ENCODE assay signal across 1 cellular context in the genomic region with DNA sequence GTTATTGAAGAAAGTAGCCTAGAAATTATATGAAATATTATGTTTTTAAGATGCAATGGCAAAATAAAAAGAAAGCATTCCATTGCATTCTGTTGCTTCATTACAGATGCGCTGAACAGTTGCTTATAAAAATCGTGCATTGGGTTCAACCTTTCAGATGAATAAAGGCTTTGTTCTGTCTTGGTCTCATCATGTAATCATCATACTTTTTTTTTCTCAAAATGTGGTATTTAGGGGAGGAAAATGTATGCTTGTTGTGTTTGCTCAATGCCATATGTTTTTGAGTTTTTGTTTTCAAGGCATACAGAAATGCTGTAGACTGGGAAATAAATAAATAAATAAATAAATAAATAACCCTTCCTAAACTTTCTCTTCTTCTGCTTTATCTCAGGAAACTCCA.
TF ChIP-seq lines count a peak whose summit lies in the region.

No MANE protein-coding gene starts in this region.

TF ChIP-seq in HCT116, 20 proteins besides CTCF, POLR2A, EP300 and RAD21 (continued from another document):
- TF ChIP-seq FOSL1 (IDR thresholded peaks at IDR 0.05; ENCODE audit: low read depth) (no peak), POLR2AphosphoS5 (IDR thresholded peaks at IDR 0.05; ENCODE audit: low read depth, low read length) (no peak), YY1 (IDR thresholded peaks at IDR 0.05; ENCODE audit: extremely low read depth, insufficient replicate concordance, low read depth, low read length) (no peak), ZNF274 (IDR thresholded peaks at IDR 0.05; ENCODE audit: low read depth, low read length) (no peak)
